8 cellular contexts compared by ENCODE assay signal in the genomic region with DNA sequence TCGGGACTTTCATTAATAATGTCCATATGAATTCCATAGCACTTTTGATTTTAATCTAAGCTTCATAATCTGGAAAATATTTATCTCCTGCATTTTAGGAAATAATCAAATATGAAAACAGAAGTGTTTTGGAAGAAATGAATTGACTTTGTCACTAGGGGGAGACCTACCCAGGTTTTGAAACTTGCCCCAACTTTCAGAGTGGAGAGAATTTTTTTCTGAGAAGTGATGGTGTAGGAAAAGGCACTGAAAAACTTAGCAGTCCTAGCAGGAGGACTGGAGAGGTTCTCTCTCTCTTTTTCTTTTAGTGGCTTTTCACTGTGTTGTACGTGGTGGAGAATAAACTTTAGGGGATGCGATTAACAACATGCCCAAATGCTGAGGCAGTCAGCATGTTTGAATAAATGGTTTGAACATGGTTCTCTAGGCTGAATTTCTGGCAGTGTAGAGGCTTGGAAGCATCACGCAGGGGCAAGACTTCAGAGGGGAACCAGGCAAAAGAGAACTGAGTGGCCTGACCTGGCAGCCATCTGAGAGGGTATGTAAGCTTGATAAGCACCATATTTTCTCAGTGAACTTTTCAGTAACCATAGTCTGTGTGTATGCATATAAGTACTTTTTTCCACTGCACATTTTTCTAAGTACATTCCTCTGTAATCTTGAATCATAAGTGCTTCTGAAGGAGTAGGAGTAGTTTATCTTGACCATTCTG.
DNase-seq lines count a peak whose midpoint lies in the region; ATAC-seq, FAIRE-seq and TF ChIP-seq lines count a peak whose summit lies in the region.

No MANE protein-coding gene starts in this region.

- CTCF ChIA-PET in A549 (lab: Yijun Ruan, JAX) (interaction anchor here (0.7 to 3.4 kb wide), 10 partner anchors 9 to 391 kb away, joined by 3 to 12 read pairs (median 4); a partner anchor contains a TSS), WTC11 (lab: Charles Lee) (no interaction called here)

- no peaks in the 10 kb centered on the region for H3K36me3 ChIP-seq in GM06990 (ENCODE audit: control insufficient read depth, insufficient read depth, low read length)

- H3K9me3 Mint-ChIP-seq in WTC11, result no peaks in the 10 kb centered on the region

- peak overlapping the region in 1 of 2 experiments; percentile 29; a peak in 1 of 6 replicates for H3K27ac ChIP-seq in A549

- peak overlapping the region; percentile 17; the same call in 1 of the 3 replicates for H3K4me2 ChIP-seq in A549

- no peak overlapping the region for H3K27ac Mint-ChIP-seq in WTC11

- H3K4me3 ChIP-seq in A549 (no peak overlapping the region), GM06990 (replicated peaks; ENCODE audit: low read depth, low read length) (no peak overlapping the region)

- POLR2A ChIA-PET in A549 (lab: Yijun Ruan, JAX) (no interaction called here), WTC11 (lab: Charles Lee) (no interaction called here)

- 0 out of 3 replicates have a peak, but pooled peaks cover 3% of the 10 kb centered on the region for H3K4me1 ChIP-seq in A549

- 51% methylated on average over 4 of the region's 4 CpGs for WGBS in A549 (ENCODE audit: missing lambda C conversion rate)

- H3K4me3 Mint-ChIP-seq in WTC11, result no peak overlapping the region

- TF ChIP-seq CTCF in A549 (IDR thresholded peaks at IDR 0.05) (peak; percentile 73), GM06990 (IDR thresholded peaks at IDR 0.05; ENCODE audit: insufficient read depth, low read length, poor library complexity, severe bottlenecking) (peak; percentile 53), WTC11 (IDR thresholded peaks at IDR 0.05) (no peak; the same call in 1 of the 2 replicates)

- H3K4me1 Mint-ChIP-seq in WTC11, result peaks cover 12% of the 10 kb centered on the region

- ATAC-seq in A549 (peak; percentile 59 to 72; a peak in 4 of 6 replicates), WTC11 (peak; percentile 79), left cardiac atrium (peak; percentile 65 to 75), GM21619 (IDR thresholded peaks at IDR 0.05; ENCODE audit: unreplicated experiment) (no peak)

- peak; percentile 95 for FAIRE-seq in A549 (lab: Jason Lieb, UNC)

- H3K9me3 ChIP-seq in A549, result no peaks in the 10 kb centered on the region

- H3K36me3 Mint-ChIP-seq in WTC11, result no peaks in the 10 kb centered on the region

- no peak for TF ChIP-seq POLR2A in A549 (IDR thresholded peaks at IDR 0.05; ENCODE audit: low read length)

- TF ChIP-seq EP300 in A549 (IDR thresholded peaks at IDR 0.05), result no peak

- DNase-seq in A549 (ENCODE audit: low read depth in 1 of 2, low spot score in 1 of 2) (peak; percentile 23 to 29), GM06990 (ENCODE audit: extremely low read depth, insufficient read length) (no peak), KG1 (lab: John Stamatoyannopoulos, UW) (peak; percentile 67), WTC11 (ENCODE audit: low spot score) (no peak), left cardiac atrium (peak; percentile 18), smooth muscle cell of the brain vasculature (ENCODE audit: low read depth, low spot score) (peak; percentile 10), mesenteric fat pad (ENCODE audit: low spot score) (no peak)

- intact Hi-C loops in left cardiac atrium (cut with DNase I), result loop anchor here in 1 of 2 donors (5.0 kb wide), 2 partner anchors 64 to 379 kb away; no protein-coding TSS in a partner anchor

- peak; percentile 70 to 73 for TF ChIP-seq RAD21 in A549 (conservative IDR thresholded peaks at IDR 0.05 in 1 of 2, IDR thresholded peaks at IDR 0.05 in 1 of 2)

- H3K27me3 Mint-ChIP-seq in WTC11 (ENCODE audit: low read depth), result no peaks in the 10 kb centered on the region

- no peaks in the 10 kb centered on the region for H3K27me3 ChIP-seq in GM06990 (replicated peaks; ENCODE audit: control insufficient read depth, insufficient read depth, low read length)

TF ChIP-seq in A549, 52 proteins besides CTCF, POLR2A, EP300 and RAD21:
- no peak for TF ChIP-seq BHLHE40 (IDR thresholded peaks at IDR 0.05; ENCODE audit: low read depth, low read length)
- no peak for TF ChIP-seq HOXB13 (CRISPR knock-in tag; IDR thresholded peaks at IDR 0.05; ENCODE audit: low read depth)
- TF ChIP-seq ZSCAN20 (CRISPR knock-in tag; IDR thresholded peaks at IDR 0.05), result no peak
- no peak for TF ChIP-seq RARB (CRISPR knock-in tag; IDR thresholded peaks at IDR 0.05)
- peak; percentile 85 for TF ChIP-seq SMC3 (IDR thresholded peaks at IDR 0.05)

TF ChIP-seq in WTC11, 78 proteins besides CTCF, POLR2A, EP300 and RAD21:
- TF ChIP-seq TEAD1 (CRISPR knock-in tag; IDR thresholded peaks at IDR 0.05) (no peak), NFYB (CRISPR knock-in tag; conservative IDR thresholded peaks at IDR 0.05; ENCODE audit: low read depth) (no peak), ZNF423 (CRISPR knock-in tag; IDR thresholded peaks at IDR 0.05) (no peak), SMAD4 (CRISPR knock-in tag; IDR thresholded peaks at IDR 0.05) (no peak), IRF2 (CRISPR knock-in tag; IDR thresholded peaks at IDR 0.05; ENCODE audit: borderline replicate concordance, low read depth) (no peak), ZNF396 (CRISPR knock-in tag; IDR thresholded peaks at IDR 0.05; ENCODE audit: borderline replicate concordance) (no peak), CREB1 (CRISPR knock-in tag; IDR thresholded peaks at IDR 0.05) (no peak), ETV6 (CRISPR knock-in tag; IDR thresholded peaks at IDR 0.05) (no peak), ZNF138 (CRISPR knock-in tag; conservative IDR thresholded peaks at IDR 0.05) (no peak), ZNF317 (CRISPR knock-in tag; IDR thresholded peaks at IDR 0.05; ENCODE audit: borderline replicate concordance, low read depth) (no peak), ZNF416 (CRISPR knock-in tag; IDR thresholded peaks at IDR 0.05) (no peak), NR2C2 (CRISPR knock-in tag; IDR thresholded peaks at IDR 0.05) (no peak), TP53 (CRISPR knock-in tag; IDR thresholded peaks at IDR 0.05) (no peak)
- TF ChIP-seq, protein P1, sequence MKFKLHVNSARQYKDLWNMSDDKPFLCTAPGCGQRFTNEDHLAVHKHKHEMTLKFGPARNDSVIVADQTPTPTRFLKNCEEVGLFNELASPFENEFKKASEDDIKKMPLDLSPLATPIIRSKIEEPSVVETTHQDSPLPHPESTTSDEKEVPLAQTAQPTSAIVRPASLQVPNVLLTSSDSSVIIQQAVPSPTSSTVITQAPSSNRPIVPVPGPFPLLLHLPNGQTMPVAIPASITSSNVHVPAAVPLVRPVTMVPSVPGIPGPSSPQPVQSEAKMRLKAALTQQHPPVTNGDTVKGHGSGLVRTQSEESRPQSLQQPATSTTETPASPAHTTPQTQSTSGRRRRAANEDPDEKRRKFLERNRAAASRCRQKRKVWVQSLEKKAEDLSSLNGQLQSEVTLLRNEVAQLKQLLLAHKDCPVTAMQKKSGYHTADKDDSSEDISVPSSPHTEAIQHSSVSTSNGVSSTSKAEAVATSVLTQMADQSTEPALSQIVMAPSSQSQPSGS (CRISPR knock-in tag; IDR thresholded peaks at IDR 0.05; ENCODE audit: borderline replicate concordance, low read depth), result no peak
- TF ChIP-seq, protein P2, sequence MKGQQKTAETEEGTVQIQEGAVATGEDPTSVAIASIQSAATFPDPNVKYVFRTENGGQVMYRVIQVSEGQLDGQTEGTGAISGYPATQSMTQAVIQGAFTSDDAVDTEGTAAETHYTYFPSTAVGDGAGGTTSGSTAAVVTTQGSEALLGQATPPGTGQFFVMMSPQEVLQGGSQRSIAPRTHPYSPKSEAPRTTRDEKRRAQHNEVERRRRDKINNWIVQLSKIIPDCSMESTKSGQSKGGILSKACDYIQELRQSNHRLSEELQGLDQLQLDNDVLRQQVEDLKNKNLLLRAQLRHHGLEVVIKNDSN (CRISPR knock-in tag; IDR thresholded peaks at IDR 0.05), result no peak
- TF ChIP-seq, protein P3, sequence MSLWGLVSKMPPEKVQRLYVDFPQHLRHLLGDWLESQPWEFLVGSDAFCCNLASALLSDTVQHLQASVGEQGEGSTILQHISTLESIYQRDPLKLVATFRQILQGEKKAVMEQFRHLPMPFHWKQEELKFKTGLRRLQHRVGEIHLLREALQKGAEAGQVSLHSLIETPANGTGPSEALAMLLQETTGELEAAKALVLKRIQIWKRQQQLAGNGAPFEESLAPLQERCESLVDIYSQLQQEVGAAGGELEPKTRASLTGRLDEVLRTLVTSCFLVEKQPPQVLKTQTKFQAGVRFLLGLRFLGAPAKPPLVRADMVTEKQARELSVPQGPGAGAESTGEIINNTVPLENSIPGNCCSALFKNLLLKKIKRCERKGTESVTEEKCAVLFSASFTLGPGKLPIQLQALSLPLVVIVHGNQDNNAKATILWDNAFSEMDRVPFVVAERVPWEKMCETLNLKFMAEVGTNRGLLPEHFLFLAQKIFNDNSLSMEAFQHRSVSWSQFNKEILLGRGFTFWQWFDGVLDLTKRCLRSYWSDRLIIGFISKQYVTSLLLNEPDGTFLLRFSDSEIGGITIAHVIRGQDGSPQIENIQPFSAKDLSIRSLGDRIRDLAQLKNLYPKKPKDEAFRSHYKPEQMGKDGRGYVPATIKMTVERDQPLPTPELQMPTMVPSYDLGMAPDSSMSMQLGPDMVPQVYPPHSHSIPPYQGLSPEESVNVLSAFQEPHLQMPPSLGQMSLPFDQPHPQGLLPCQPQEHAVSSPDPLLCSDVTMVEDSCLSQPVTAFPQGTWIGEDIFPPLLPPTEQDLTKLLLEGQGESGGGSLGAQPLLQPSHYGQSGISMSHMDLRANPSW (CRISPR knock-in tag; conservative IDR thresholded peaks at IDR 0.05; ENCODE audit: low read depth), result no peak
TF ChIP-seq in WTC11: peak in this region for 0.

Comparison
In these comparisons a context has a peak if more than half of its experiments do, and no peak if none do; other contexts are left out.
1. DNase-seq: peak in A549 (2 of 2), KG1 (single experiment), left cardiac atrium (single experiment) and smooth muscle cell of the brain vasculature (single experiment); none in GM06990 (single experiment), WTC11 (single experiment) and mesenteric fat pad (single experiment).